Comparison of ENCODE assay signal across 1 cellular context in genomic region chr2:241149675-241149924, GRCh38.
TF ChIP-seq lines count a peak whose summit lies in the region.

No MANE protein-coding gene starts in this region.

TF ChIP-seq in HepG2, 621 proteins besides CTCF, POLR2A, EP300 and RAD21 (continued from another document):
- TF ChIP-seq, protein P1, sequence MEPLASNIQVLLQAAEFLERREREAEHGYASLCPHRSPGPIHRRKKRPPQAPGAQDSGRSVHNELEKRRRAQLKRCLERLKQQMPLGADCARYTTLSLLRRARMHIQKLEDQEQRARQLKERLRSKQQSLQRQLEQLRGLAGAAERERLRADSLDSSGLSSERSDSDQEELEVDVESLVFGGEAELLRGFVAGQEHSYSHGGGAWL (CRISPR knock-in tag; IDR thresholded peaks at IDR 0.05), result peak; percentile 15; the same call in 1 of the 2 replicates
- TF ChIP-seq, protein P2, sequence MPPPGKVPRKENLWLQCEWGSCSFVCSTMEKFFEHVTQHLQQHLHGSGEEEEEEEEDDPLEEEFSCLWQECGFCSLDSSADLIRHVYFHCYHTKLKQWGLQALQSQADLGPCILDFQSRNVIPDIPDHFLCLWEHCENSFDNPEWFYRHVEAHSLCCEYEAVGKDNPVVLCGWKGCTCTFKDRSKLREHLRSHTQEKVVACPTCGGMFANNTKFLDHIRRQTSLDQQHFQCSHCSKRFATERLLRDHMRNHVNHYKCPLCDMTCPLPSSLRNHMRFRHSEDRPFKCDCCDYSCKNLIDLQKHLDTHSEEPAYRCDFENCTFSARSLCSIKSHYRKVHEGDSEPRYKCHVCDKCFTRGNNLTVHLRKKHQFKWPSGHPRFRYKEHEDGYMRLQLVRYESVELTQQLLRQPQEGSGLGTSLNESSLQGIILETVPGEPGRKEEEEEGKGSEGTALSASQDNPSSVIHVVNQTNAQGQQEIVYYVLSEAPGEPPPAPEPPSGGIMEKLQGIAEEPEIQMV (CRISPR knock-in tag; IDR thresholded peaks at IDR 0.05; ENCODE audit: low read depth), result peak; percentile 86; the same call in 1 of the 2 replicates
- no peak for TF ChIP-seq SALL1 (CRISPR knock-in tag; IDR thresholded peaks at IDR 0.05)
- TF ChIP-seq ZNF124 (CRISPR knock-in tag; IDR thresholded peaks at IDR 0.05), result no peak
- TF ChIP-seq SMAD3 (CRISPR knock-in tag; IDR thresholded peaks at IDR 0.05), result 0 out of 2 replicates have a peak, but pooled peaks have one; percentile 16
- 0 out of 2 replicates have a peak, but pooled peaks have one; percentile 12 for TF ChIP-seq KDM5B (CRISPR knock-in tag; IDR thresholded peaks at IDR 0.05; ENCODE audit: borderline replicate concordance)
- TF ChIP-seq ZNF24 (IDR thresholded peaks at IDR 0.05), result 0 out of 2 replicates have a peak, but pooled peaks have one; percentile 56
- TF ChIP-seq ZNF678 (CRISPR knock-in tag; IDR thresholded peaks at IDR 0.05), result 0 out of 2 replicates have a peak, but pooled peaks have one; percentile 67
- TF ChIP-seq, protein P3, sequence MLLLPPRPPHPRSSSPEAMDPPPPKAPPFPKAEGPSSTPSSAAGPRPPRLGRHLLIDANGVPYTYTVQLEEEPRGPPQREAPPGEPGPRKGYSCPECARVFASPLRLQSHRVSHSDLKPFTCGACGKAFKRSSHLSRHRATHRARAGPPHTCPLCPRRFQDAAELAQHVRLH (CRISPR knock-in tag; IDR thresholded peaks at IDR 0.05; ENCODE audit: borderline replicate concordance, low read depth), result 0 out of 2 replicates have a peak, but pooled peaks have one; percentile 16
- TF ChIP-seq MEF2D (CRISPR knock-in tag; IDR thresholded peaks at IDR 0.05), result 0 out of 2 replicates have a peak, but pooled peaks have one; percentile 23
- peak; percentile 27; the same call in 1 of the 2 replicates for TF ChIP-seq ZNF563 (CRISPR knock-in tag; IDR thresholded peaks at IDR 0.05)
- 0 out of 2 replicates have a peak, but pooled peaks have one; percentile 47 for TF ChIP-seq ZNF224 (CRISPR knock-in tag; IDR thresholded peaks at IDR 0.05)
- TF ChIP-seq, protein P4, sequence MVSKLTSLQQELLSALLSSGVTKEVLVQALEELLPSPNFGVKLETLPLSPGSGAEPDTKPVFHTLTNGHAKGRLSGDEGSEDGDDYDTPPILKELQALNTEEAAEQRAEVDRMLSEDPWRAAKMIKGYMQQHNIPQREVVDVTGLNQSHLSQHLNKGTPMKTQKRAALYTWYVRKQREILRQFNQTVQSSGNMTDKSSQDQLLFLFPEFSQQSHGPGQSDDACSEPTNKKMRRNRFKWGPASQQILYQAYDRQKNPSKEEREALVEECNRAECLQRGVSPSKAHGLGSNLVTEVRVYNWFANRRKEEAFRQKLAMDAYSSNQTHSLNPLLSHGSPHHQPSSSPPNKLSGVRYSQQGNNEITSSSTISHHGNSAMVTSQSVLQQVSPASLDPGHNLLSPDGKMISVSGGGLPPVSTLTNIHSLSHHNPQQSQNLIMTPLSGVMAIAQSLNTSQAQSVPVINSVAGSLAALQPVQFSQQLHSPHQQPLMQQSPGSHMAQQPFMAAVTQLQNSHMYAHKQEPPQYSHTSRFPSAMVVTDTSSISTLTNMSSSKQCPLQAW (CRISPR knock-in tag; IDR thresholded peaks at IDR 0.05), result peak; percentile 47; the same call in 1 of the 2 replicates
- TF ChIP-seq, protein P5, sequence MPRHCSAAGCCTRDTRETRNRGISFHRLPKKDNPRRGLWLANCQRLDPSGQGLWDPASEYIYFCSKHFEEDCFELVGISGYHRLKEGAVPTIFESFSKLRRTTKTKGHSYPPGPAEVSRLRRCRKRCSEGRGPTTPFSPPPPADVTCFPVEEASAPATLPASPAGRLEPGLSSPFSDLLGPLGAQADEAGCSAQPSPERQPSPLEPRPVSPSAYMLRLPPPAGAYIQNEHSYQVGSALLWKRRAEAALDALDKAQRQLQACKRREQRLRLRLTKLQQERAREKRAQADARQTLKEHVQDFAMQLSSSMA (CRISPR knock-in tag; IDR thresholded peaks at IDR 0.05), result no peak; the same call in 1 of the 2 replicates
TF ChIP-seq in HepG2: peak in this region for 43.
